11 cellular contexts compared by ENCODE assay signal in genomic region chr9:114072181-114073140, GRCh38. TPM values are rescaled to one million over a fixed set of nuclear protein-coding genes. Genes with fewer than 3 reads are reported as not detected.
DNase-seq lines count a peak whose midpoint lies in the region; ATAC-seq and TF ChIP-seq lines count a peak whose summit lies in the region.
"Had no signal": no experiment of that assay in that cellular context is flagged by ENCODE, and none has a peak within 500 bp of the region (broad histone marks: within the 10 kb centered on the region; RNA-seq: fewer than 3 reads in every experiment).

No MANE protein-coding gene starts in this region.

- H3K36me3 Mint-ChIP-seq in activated CD4-positive, alpha-beta T cell treated with anti-CD3 and anti-CD28 coated beads, Interleukin-2, amount 10 ng/mL, durations not matched to agents 24 days and 14 days (ENCODE audit: low read depth) = no peaks in the 10 kb centered on the region

- H3K27me3 Mint-ChIP-seq in activated CD4-positive, alpha-beta T cell treated with anti-CD3 and anti-CD28 coated beads, Interleukin-2, amount 10 ng/mL, durations not matched to agents 24 days and 14 days = peaks cover 5% of the 10 kb centered on the region

- DNase-seq in SK-N-SH (no peak), body of pancreas (peak; percentile 75 to 88 (median 83)), left lobe of liver (ENCODE audit: low spot score) (peak; percentile 76), ureter (ENCODE audit: low spot score) (peak; percentile 65)
- no peak for DNase-seq in activated CD4-positive, alpha-beta T cell treated with anti-CD3 and anti-CD28 coated beads, Interleukin-2, amount 10 ng/mL, durations not matched to agents 24 days and 14 days
- DNase-seq: stimulated activated CD8-positive, alpha-beta memory T cell treated with anti-CD3 and anti-CD28 coated beads, Interleukin-4, amount 100 ng/mL, for 48 hours had no signal

- no peaks in the 10 kb centered on the region for H3K36me3 ChIP-seq in SK-N-SH (replicated peaks in 1 of 2; ENCODE audit: control insufficient read depth in 1 of 2, insufficient read depth in 2 of 2, low read length in 1 of 2)
- no peaks in the 10 kb centered on the region for H3K36me3 ChIP-seq in body of pancreas (replicated peaks in 1 of 2; ENCODE audit: insufficient read depth in 1 of 2, low read depth in 2 of 2)

- H3K79me2 ChIP-seq in SK-N-SH (ENCODE audit: insufficient read depth) = no peaks in the 10 kb centered on the region

- H3K9ac ChIP-seq in SK-N-SH = no peak overlapping the region

- 69% methylated on average over 13 of the region's 14 CpGs for WGBS in SK-N-SH (ENCODE audit: low lambda C conversion rate)
- WGBS in body of pancreas, 2 donors = 56 to 77% methylated on average over 12 of the region's 14 CpGs

- no peak for TF ChIP-seq CTCF in SK-N-SH (IDR thresholded peaks at IDR 0.05)
- no peak for TF ChIP-seq CTCF in body of pancreas (IDR thresholded peaks at IDR 0.05)

- H3K4me1 Mint-ChIP-seq in activated CD4-positive, alpha-beta T cell treated with anti-CD3 and anti-CD28 coated beads, Interleukin-2, amount 10 ng/mL, durations not matched to agents 24 days and 14 days = no peaks in the 10 kb centered on the region
- H3K4me1 Mint-ChIP-seq: central memory CD8-positive, alpha-beta T cell had no signal

- H3K9me2 ChIP-seq in SK-N-SH = no peaks in the 10 kb centered on the region

- intact Hi-C loops in body of pancreas (cut with DNase I) = no loop called here
- intact Hi-C loops in activated CD4-positive, alpha-beta T cell treated with anti-CD3 and anti-CD28 coated beads, Interleukin-2, amount 10 ng/mL, durations not matched to agents 24 days and 14 days (cut with micrococcal nuclease) = no loop called here

- H3K9me3 Mint-ChIP-seq in activated CD4-positive, alpha-beta T cell treated with anti-CD3 and anti-CD28 coated beads, Interleukin-2, amount 10 ng/mL, durations not matched to agents 24 days and 14 days = no peaks in the 10 kb centered on the region
- H3K9me3 Mint-ChIP-seq: central memory CD8-positive, alpha-beta T cell had no signal

- no peaks in the 10 kb centered on the region for H3K4me1 ChIP-seq in SK-N-SH (ENCODE audit: control insufficient read depth in 1 of 2, insufficient read depth in 2 of 2, low read depth in 1 of 2, low read length in 1 of 2)
- H3K4me1 ChIP-seq in body of pancreas = peaks cover 19% of the 10 kb centered on the region

- TF ChIP-seq RAD21 in SK-N-SH (IDR thresholded peaks at IDR 0.05; ENCODE audit: low read length) = peak; percentile 31

- no peak overlapping the region for H3K4me2 ChIP-seq in SK-N-SH

- H3K27me3 ChIP-seq in SK-N-SH (ENCODE audit: insufficient read depth) (peaks cover 7% of the 10 kb centered on the region; the same call in 1 of the 2 replicates), body of pancreas (no peaks in the 10 kb centered on the region)

- no peak for TF ChIP-seq POLR2A in body of pancreas (IDR thresholded peaks at IDR 0.05)

- ATAC-seq in SK-N-SH treated with all-trans-retinoic acid at 6 μM for 48 hours (no peak), body of pancreas (peak; percentile 78), left lobe of liver (peak; percentile 45), HG02610 (IDR thresholded peaks at IDR 0.05; ENCODE audit: unreplicated experiment) (no peak), GM21447 (IDR thresholded peaks at IDR 0.05; ENCODE audit: unreplicated experiment) (no peak)

- H3K4me3 ChIP-seq in SK-N-SH (ENCODE audit: low read depth in 2 of 2, low read length in 1 of 2) (no peak overlapping the region), body of pancreas (no peak overlapping the region)

- CTCF ChIA-PET in SK-N-SH (lab: Yijun Ruan, JAX) = interaction anchor here (0.9 to 4.6 kb wide), 4 partner anchors 11 to 391 kb away, joined by 3 to 23 read pairs (median 5); no protein-coding TSS in a partner anchor

- H2AFZ ChIP-seq in SK-N-SH (ENCODE audit: low read depth) = no peak overlapping the region

- no peak overlapping the region for H3K4me3 Mint-ChIP-seq in activated CD4-positive, alpha-beta T cell treated with anti-CD3 and anti-CD28 coated beads, Interleukin-2, amount 10 ng/mL, durations not matched to agents 24 days and 14 days
- H3K4me3 Mint-ChIP-seq: central memory CD8-positive, alpha-beta T cell had no signal

- POLR2A ChIA-PET in SK-N-SH (lab: Yijun Ruan, JAX) = no interaction called here

- no peak overlapping the region for H3K27ac Mint-ChIP-seq in activated CD4-positive, alpha-beta T cell treated with anti-CD3 and anti-CD28 coated beads, Interleukin-2, amount 10 ng/mL, durations not matched to agents 24 days and 14 days

- H4K20me1 ChIP-seq in SK-N-SH (ENCODE audit: insufficient read depth) = no peaks in the 10 kb centered on the region

- no peak for TF ChIP-seq EP300 in SK-N-SH (IDR thresholded peaks at IDR 0.05; ENCODE audit: borderline replicate concordance in 1 of 2, low read depth in 1 of 2, low read length in 1 of 2)

- H3K27ac ChIP-seq in SK-N-SH (ENCODE audit: low read depth in 2 of 2, low read length in 1 of 2) = no peak overlapping the region
- peak overlapping the region in 2 of 4 donors; percentile 1 to 2 for H3K27ac ChIP-seq in body of pancreas

- no peaks in the 10 kb centered on the region for H3F3A ChIP-seq in SK-N-SH (replicated peaks; ENCODE audit: insufficient read depth)

- H3K9me3 ChIP-seq in SK-N-SH (no peaks in the 10 kb centered on the region), body of pancreas (no peaks in the 10 kb centered on the region)

TF ChIP-seq in SK-N-SH, 30 proteins besides CTCF, POLR2A, EP300 and RAD21 (continues in another document):
- TF ChIP-seq FOXM1 (IDR thresholded peaks at IDR 0.05; ENCODE audit: low read depth) (no peak), FOSL2 (IDR thresholded peaks at IDR 0.05; ENCODE audit: borderline replicate concordance, low read depth) (no peak), NRF1 (IDR thresholded peaks at IDR 0.05; ENCODE audit: low read depth, low read length) (no peak), ZBTB33 (IDR thresholded peaks at IDR 0.05; ENCODE audit: borderline replicate concordance, low read depth) (no peak)

TF ChIP-seq in SK-N-SH treated with all-trans-retinoic acid at 6 μM for 48 hours, 23 proteins besides CTCF, POLR2A, EP300 and RAD21:
- TF ChIP-seq ZNF565 (CRISPR knock-in tag; conservative IDR thresholded peaks at IDR 0.05; ENCODE audit: low read depth) (no peak), OSR1 (CRISPR knock-in tag; IDR thresholded peaks at IDR 0.05) (no peak), PATZ1 (CRISPR knock-in tag; IDR thresholded peaks at IDR 0.05; ENCODE audit: borderline replicate concordance) (no peak)
- TF ChIP-seq, protein P1, sequence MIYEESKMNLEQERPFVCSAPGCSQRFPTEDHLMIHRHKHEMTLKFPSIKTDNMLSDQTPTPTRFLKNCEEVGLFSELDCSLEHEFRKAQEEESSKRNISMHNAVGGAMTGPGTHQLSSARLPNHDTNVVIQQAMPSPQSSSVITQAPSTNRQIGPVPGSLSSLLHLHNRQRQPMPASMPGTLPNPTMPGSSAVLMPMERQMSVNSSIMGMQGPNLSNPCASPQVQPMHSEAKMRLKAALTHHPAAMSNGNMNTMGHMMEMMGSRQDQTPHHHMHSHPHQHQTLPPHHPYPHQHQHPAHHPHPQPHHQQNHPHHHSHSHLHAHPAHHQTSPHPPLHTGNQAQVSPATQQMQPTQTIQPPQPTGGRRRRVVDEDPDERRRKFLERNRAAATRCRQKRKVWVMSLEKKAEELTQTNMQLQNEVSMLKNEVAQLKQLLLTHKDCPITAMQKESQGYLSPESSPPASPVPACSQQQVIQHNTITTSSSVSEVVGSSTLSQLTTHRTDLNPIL (CRISPR knock-in tag; IDR thresholded peaks at IDR 0.05; ENCODE audit: low read depth) = no peak
TF ChIP-seq in SK-N-SH treated with all-trans-retinoic acid at 6 μM for 48 hours: peak in this region for 0.

RNA-seq across cellular contexts. Expression of gene AMBP, which starts 5.6 kb away (rescaled TPM):
- polyA plus RNA-seq in SK-N-SH (2012; rRNA removed) = 0.16 and 0.18 TPM in 2 replicates
- polyA plus RNA-seq in SK-N-SH (2012; cell fraction: cytosol; rRNA removed) = 0.13 and 0.17 TPM in 2 replicates
- polyA plus RNA-seq in SK-N-SH (2012; cell fraction: nucleus; rRNA removed) = 0.07 TPM in 1 of 2 replicates, not detected in the other
- total RNA-seq in body of pancreas = 100 to 1,000 TPM in 1 of 2 donors, 10 to 100 TPM in 1; 53.4 to 307 TPM
- total RNA-seq in left lobe of liver = 6,364 TPM
- total RNA-seq in ureter = 0.99 TPM
- total RNA-seq in activated CD4-positive, alpha-beta T cell treated with anti-CD3 and anti-CD28 coated beads, Interleukin-2, amount 10 ng/mL, durations not matched to agents 24 days and 14 days = not detected in 2 replicates
- total RNA-seq: pulmonary artery endothelial cell had no signal

RNA-seq across cellular contexts. Expression of gene KIF12, which starts 26.6 kb away (rescaled TPM):
- 0.15 and 0.35 TPM in 2 replicates for polyA plus RNA-seq in SK-N-SH (2012; rRNA removed)
- polyA plus RNA-seq in SK-N-SH (2012; cell fraction: cytosol; rRNA removed) = 0.03 and 0.04 TPM in 2 replicates
- polyA plus RNA-seq in SK-N-SH (2012; cell fraction: nucleus; rRNA removed) = 1.2 and 1.7 TPM in 2 replicates
- total RNA-seq in body of pancreas (100 to 1,000 TPM; 135 to 249 TPM), left lobe of liver (18.5 TPM), ureter (6.4 TPM)
- total RNA-seq in activated CD4-positive, alpha-beta T cell treated with anti-CD3 and anti-CD28 coated beads, Interleukin-2, amount 10 ng/mL, durations not matched to agents 24 days and 14 days = not detected in 2 replicates

Comparison
In these comparisons a context has a peak if more than half of its experiments do, and no peak if none do; other contexts are left out.
1. DNase-seq: peak in body of pancreas (4 of 4), left lobe of liver (single experiment) and ureter (single experiment); none in SK-N-SH (single experiment) and activated CD4-positive, alpha-beta T cell treated with anti-CD3 and anti-CD28 coated beads, Interleukin-2, amount 10 ng/mL, durations not matched to agents 24 days and 14 days (single experiment).
2. ATAC-seq: peak in body of pancreas (single experiment) and left lobe of liver (single experiment); none in SK-N-SH treated with all-trans-retinoic acid at 6 μM for 48 hours (single experiment), HG02610 (single experiment) and GM21447 (single experiment).
3. RNA of gene AMBP, which starts 5.6 kb away (total RNA-seq): 6,364 TPM in left lobe of liver (single experiment) and 53.4 to 307 TPM in body of pancreas; 0.99 TPM in ureter (single experiment) and not detected in activated CD4-positive, alpha-beta T cell treated with anti-CD3 and anti-CD28 coated beads, Interleukin-2, amount 10 ng/mL, durations not matched to agents 24 days and 14 days; every median in the first group is over 10 times any median in the second.